In genomic region chr3:149541091-149541491, GRCh38 we compare ENCODE assay signal across 15 cellular contexts.
DNase-seq lines count a peak whose midpoint lies in the region; ATAC-seq and TF ChIP-seq lines count a peak whose summit lies in the region.
"Had no signal": no experiment of that assay in that cellular context is flagged by ENCODE, and none has a peak within 500 bp of the region (broad histone marks: within the 10 kb centered on the region; RNA-seq: fewer than 3 reads in every experiment).

No MANE protein-coding gene starts in this region.

- intact Hi-C loops in tibial artery (cut with DNase I; ENCODE audit: low total_unique reads): no loop called here

- TF ChIP-seq CTCF in gastroesophageal sphincter (IDR thresholded peaks at IDR 0.05) (peak in 1 of 4 experiments; percentile 17), tibial artery (IDR thresholded peaks at IDR 0.05) (peak in 1 of 2 experiments; percentile 17)

- H3K27ac ChIP-seq in gastroesophageal sphincter (peak overlapping the region in 3 of 4 donors; percentile 9 to 49 (median 43)), tibial artery (peak overlapping the region; percentile 2 to 30)
- H3K27ac ChIP-seq: prostate gland had no signal

- peaks cover 15 to 87% (median 19%) of the 10 kb centered on the region in 3 donors for H3K4me1 ChIP-seq in gastroesophageal sphincter
- peaks cover 0 to 52% (median 26%) of the 10 kb centered on the region in 4 donors for H3K4me1 ChIP-seq in tibial artery
- H3K4me1 ChIP-seq: prostate gland had no signal

- no peaks in the 10 kb centered on the region for H3K9me3 ChIP-seq in gastroesophageal sphincter
- no peaks in the 10 kb centered on the region for H3K9me3 ChIP-seq in tibial artery
- H3K9me3 ChIP-seq: prostate gland had no signal

- 41 to 60% methylated on average over 3 of the region's 3 CpGs for WGBS in gastroesophageal sphincter (ENCODE audit: low coverage in 1 of 2), 2 donors

- no peak for TF ChIP-seq POLR2A in gastroesophageal sphincter (IDR thresholded peaks at IDR 0.05)

- ATAC-seq in gastroesophageal sphincter: no peak
- ATAC-seq: T-helper 17 cell had no signal

- H3K4me3 ChIP-seq in gastroesophageal sphincter: no peak overlapping the region
- no peak overlapping the region for H3K4me3 ChIP-seq in tibial artery
- H3K4me3 ChIP-seq: coronary artery, prostate gland had no signal

- H3K27me3 ChIP-seq in gastroesophageal sphincter (no peaks in the 10 kb centered on the region), tibial artery (no peaks in the 10 kb centered on the region)

- no peak for TF ChIP-seq EP300 in gastroesophageal sphincter (IDR thresholded peaks at IDR 0.05)

- H3K36me3 ChIP-seq in gastroesophageal sphincter: peaks cover 0 to 14% of the 10 kb centered on the region in 2 donors
- H3K36me3 ChIP-seq in tibial artery: peaks cover 11 to 15% (median 13%) of the 10 kb centered on the region in 3 donors

- DNase-seq in HK-2 (ENCODE audit: unreplicated experiment) (peak; percentile 56), amniotic epithelial cell (ENCODE audit: low read depth) (peak; percentile 38), tibial artery (no peak), NCI-H187 (lab: John Stamatoyannopoulos, UW) (no peak), NCI-H524 treated with DMSO at 0.1 percent for 48 hours (lab: John Stamatoyannopoulos, UW) (no peak), NCI-H1694 treated with DMSO at 0.1 percent for 48 hours (lab: John Stamatoyannopoulos, UW) (no peak)
- DNase-seq: activated CD4-positive, alpha-beta T cell treated with anti-CD3 and anti-CD28 coated beads, Interleukin-2, amount 50 U/mL, for 4 hours; activated gamma-delta T cell treated with Interleukin-2 at 50 U/mL for 16 hours; DMS53; mesendoderm; NCI-H2081 treated with DMSO at 0.1 percent for 48 hours; T-helper 17 cell had no signal

Comparison
In these comparisons a context has a peak if more than half of its experiments do, and no peak if none do; other contexts are left out.
1. DNase-seq: peak in HK-2 (single experiment) and amniotic epithelial cell (single experiment); none in tibial artery (0 of 2), NCI-H187 (0 of 2), NCI-H524 treated with DMSO at 0.1 percent for 48 hours (single experiment) and NCI-H1694 treated with DMSO at 0.1 percent for 48 hours (single experiment).